In the genomic region with DNA sequence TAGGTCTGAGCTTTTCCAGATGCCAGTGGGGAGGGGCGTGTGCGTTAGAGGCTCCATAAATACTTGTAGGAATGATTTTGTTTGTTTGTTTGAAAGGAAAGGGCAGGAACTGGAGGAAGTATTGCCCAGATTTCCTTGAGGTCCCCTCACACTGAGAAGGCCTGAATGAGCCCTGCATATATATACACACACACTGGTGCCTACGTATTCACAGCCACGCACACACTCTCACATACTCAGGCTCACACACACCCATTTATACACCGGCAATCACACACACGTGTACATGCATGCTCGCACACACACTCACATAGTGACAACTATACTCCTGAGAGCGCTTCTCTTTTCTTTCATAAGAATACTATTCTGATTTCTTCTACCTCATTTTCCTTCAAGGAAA, we compare ENCODE assay signal across 13 cellular contexts. TPM values are rescaled to one million over a fixed set of nuclear protein-coding genes. Genes with fewer than 3 reads are reported as not detected.
DNase-seq lines count a peak whose midpoint lies in the region; ATAC-seq, FAIRE-seq and TF ChIP-seq lines count a peak whose summit lies in the region.
"Had no signal": no experiment of that assay in that cellular context is flagged by ENCODE, and none has a peak within 500 bp of the region (broad histone marks: within the 10 kb centered on the region; RNA-seq: fewer than 3 reads in every experiment).

No MANE protein-coding gene starts in this region.

- H3K4me1 Mint-ChIP-seq in glutamatergic neuron (ENCODE audit: low read depth, unreplicated experiment) (peaks cover 8% of the 10 kb centered on the region), Calu3 (ENCODE audit: low read depth, unreplicated experiment) (no peaks in the 10 kb centered on the region)
- H3K4me1 Mint-ChIP-seq in activated naive CD4-positive, alpha-beta T cell treated with anti-CD3 and anti-CD28 coated beads, Interleukin-2, amount 10 ng/mL, durations not matched to agents 7 days and 5 days = peaks cover 8% of the 10 kb centered on the region

- H3K4me3 Mint-ChIP-seq in glutamatergic neuron (ENCODE audit: unreplicated experiment) = peak overlapping the region; percentile 44
- H3K4me3 Mint-ChIP-seq in Calu3 (ENCODE audit: low read depth, unreplicated experiment) = no peak overlapping the region
- no peak overlapping the region for H3K4me3 Mint-ChIP-seq in activated naive CD4-positive, alpha-beta T cell treated with anti-CD3 and anti-CD28 coated beads, Interleukin-2, amount 10 ng/mL, durations not matched to agents 7 days and 5 days
- H3K4me3 Mint-ChIP-seq: T-cell had no signal

- no peak overlapping the region for H3K27ac Mint-ChIP-seq in glutamatergic neuron (ENCODE audit: unreplicated experiment)
- no peak overlapping the region for H3K27ac Mint-ChIP-seq in Calu3 (ENCODE audit: unreplicated experiment)
- no peak overlapping the region for H3K27ac Mint-ChIP-seq in activated naive CD4-positive, alpha-beta T cell treated with anti-CD3 and anti-CD28 coated beads, Interleukin-2, amount 10 ng/mL, durations not matched to agents 7 days and 5 days
- H3K27ac Mint-ChIP-seq: T-cell had no signal

- TF ChIP-seq RAD21 in A549 (conservative IDR thresholded peaks at IDR 0.05 in 1 of 2, IDR thresholded peaks at IDR 0.05 in 1 of 2) = no peak

- no TSS peak for BruUV-seq in Calu3 (replicated peaks; lab: Mats Ljungman, UMichigan)

- H3K9me3 Mint-ChIP-seq in glutamatergic neuron (ENCODE audit: unreplicated experiment) (peaks cover 6% of the 10 kb centered on the region), Calu3 (ENCODE audit: low read depth, unreplicated experiment) (peaks cover 2% of the 10 kb centered on the region)
- no peaks in the 10 kb centered on the region for H3K9me3 Mint-ChIP-seq in activated naive CD4-positive, alpha-beta T cell treated with anti-CD3 and anti-CD28 coated beads, Interleukin-2, amount 10 ng/mL, durations not matched to agents 7 days and 5 days
- H3K9me3 Mint-ChIP-seq: T-cell had no signal

- TF ChIP-seq CTCF in A549 (IDR thresholded peaks at IDR 0.05) = no peak
- no peak for TF ChIP-seq CTCF in glutamatergic neuron (IDR thresholded peaks at IDR 0.05; ENCODE audit: partially characterized antibody, unreplicated experiment)
- TF ChIP-seq CTCF in Calu3 (IDR thresholded peaks at IDR 0.05; ENCODE audit: unreplicated experiment) = no peak
- no peak for TF ChIP-seq CTCF in GM13976 (IDR thresholded peaks at IDR 0.05; ENCODE audit: borderline replicate concordance, control extremely low read depth, extremely low read depth, insufficient read depth, missing control alignments)

- H3K4me2 ChIP-seq in A549 = peak overlapping the region; percentile 88

- H3K27ac ChIP-seq in A549 = peak overlapping the region; percentile 85 to 99; a peak in 4 of 6 replicates
- H3K27ac ChIP-seq: colonic mucosa had no signal

- no peak for FAIRE-seq in A549 (lab: Jason Lieb, UNC)

- intact Hi-C loops in Calu3 (cut with micrococcal nuclease; ENCODE audit: unreplicated experiment) = loop anchor here (1.0 to 5.0 kb wide), 5 partner anchors 185 to 810 kb away; no protein-coding TSS in a partner anchor

- WGBS in A549 (ENCODE audit: missing lambda C conversion rate) = 80% methylated on average over 8 of the region's 8 CpGs

- peak in 1 of 2 experiments; percentile 16 for DNase-seq in A549 (ENCODE audit: low read depth in 1 of 2, low spot score in 1 of 2)
- peak; percentile 17 for DNase-seq in HT1080 (ENCODE audit: low read depth)
- no peak for DNase-seq in glutamatergic neuron
- no peak for DNase-seq in Calu3
- no peak for DNase-seq in GM13976 (ENCODE audit: low spot score)
- no peak for DNase-seq in CD1c-positive myeloid dendritic cell (ENCODE audit: extremely low spot score)
- no peak for DNase-seq in activated naive CD4-positive, alpha-beta T cell treated with anti-CD3 and anti-CD28 coated beads, Interleukin-2, amount 10 ng/mL, durations not matched to agents 7 days and 5 days
- DNase-seq: activated naive CD4-positive, alpha-beta T cell had no signal

- H3K9me3 ChIP-seq in A549 = no peaks in the 10 kb centered on the region
- H3K9me3 ChIP-seq: colonic mucosa, transverse colon had no signal

- no peak; a peak in 1 of 6 replicates for ATAC-seq in A549
- peak; percentile 15 for ATAC-seq in GM21515 (IDR thresholded peaks at IDR 0.05; ENCODE audit: unreplicated experiment)
- ATAC-seq: T-cell had no signal

- TF ChIP-seq EP300 in A549 (IDR thresholded peaks at IDR 0.05) = no peak

- CTCF ChIA-PET in A549 (lab: Yijun Ruan, JAX) = interaction anchor here (0.6 to 5.7 kb wide), 43 partner anchors 9 to 853 kb away, joined by 3 to 53 read pairs (median 6); no protein-coding TSS in a partner anchor
- CTCF ChIA-PET in Calu3 (lab: Charles Lee) = interaction anchor here (1.7 kb wide), 1 partner anchor 315 kb away, joined by 4 read pairs; no protein-coding TSS in a partner anchor
- CTCF ChIA-PET in activated naive CD4-positive, alpha-beta T cell treated with anti-CD3 and anti-CD28 coated beads, Interleukin-2, amount 10 ng/mL, durations not matched to agents 7 days and 5 days (lab: Charles Lee) = interaction anchor here (1.4 to 1.7 kb wide), 2 partner anchors 34 to 622 kb away, joined by 6 to 7 read pairs; no protein-coding TSS in a partner anchor

- in situ Hi-C loops in GM13976 (cut with MboI; ENCODE audit: low sequenced_read_pairs, unreplicated experiment) = no loop called here

- TF ChIP-seq POLR2A in A549 (IDR thresholded peaks at IDR 0.05; ENCODE audit: low read length) = no peak

- peaks cover 39% of the 10 kb centered on the region for H3K4me1 ChIP-seq in A549
- H3K4me1 ChIP-seq: colonic mucosa had no signal

- H3K4me3 ChIP-seq in A549 = no peak overlapping the region
- H3K4me3 ChIP-seq: colonic mucosa, transverse colon had no signal

- H3K36me3 Mint-ChIP-seq in glutamatergic neuron (ENCODE audit: unreplicated experiment) (no peaks in the 10 kb centered on the region), Calu3 (ENCODE audit: insufficient read depth, unreplicated experiment) (no peaks in the 10 kb centered on the region)
- H3K36me3 Mint-ChIP-seq in activated naive CD4-positive, alpha-beta T cell treated with anti-CD3 and anti-CD28 coated beads, Interleukin-2, amount 10 ng/mL, durations not matched to agents 7 days and 5 days = no peaks in the 10 kb centered on the region
- H3K36me3 Mint-ChIP-seq: T-cell had no signal

- POLR2A ChIA-PET in A549 (lab: Yijun Ruan, JAX) = interaction anchor here (3.0 kb wide), 1 partner anchor 49 kb away, joined by 21 read pairs; no protein-coding TSS in a partner anchor

- peaks cover 16% of the 10 kb centered on the region for H3K27me3 Mint-ChIP-seq in glutamatergic neuron (ENCODE audit: unreplicated experiment)
- peaks cover 41% of the 10 kb centered on the region for H3K27me3 Mint-ChIP-seq in Calu3 (ENCODE audit: unreplicated experiment)
- peaks cover 75% of the 10 kb centered on the region for H3K27me3 Mint-ChIP-seq in activated naive CD4-positive, alpha-beta T cell treated with anti-CD3 and anti-CD28 coated beads, Interleukin-2, amount 10 ng/mL, durations not matched to agents 7 days and 5 days

TF ChIP-seq in A549, 52 proteins besides CTCF, POLR2A, EP300 and RAD21:
- TF ChIP-seq GATA3 (IDR thresholded peaks at IDR 0.05; ENCODE audit: borderline replicate concordance) (no peak), CBX8 (IDR thresholded peaks at IDR 0.05) (no peak), MAZ (IDR thresholded peaks at IDR 0.05; ENCODE audit: borderline replicate concordance, low read depth, low read length) (no peak), EHMT2 (IDR thresholded peaks at IDR 0.05; ENCODE audit: low read depth) (no peak), ESRRA (IDR thresholded peaks at IDR 0.05; ENCODE audit: borderline replicate concordance, low read length) (no peak), SMC3 (IDR thresholded peaks at IDR 0.05) (no peak), HDAC2 (IDR thresholded peaks at IDR 0.05) (no peak), TFCP2L1 (CRISPR knock-in tag; IDR thresholded peaks at IDR 0.05) (no peak), RFX5 (IDR thresholded peaks at IDR 0.05) (no peak)
- TF ChIP-seq, protein P1, sequence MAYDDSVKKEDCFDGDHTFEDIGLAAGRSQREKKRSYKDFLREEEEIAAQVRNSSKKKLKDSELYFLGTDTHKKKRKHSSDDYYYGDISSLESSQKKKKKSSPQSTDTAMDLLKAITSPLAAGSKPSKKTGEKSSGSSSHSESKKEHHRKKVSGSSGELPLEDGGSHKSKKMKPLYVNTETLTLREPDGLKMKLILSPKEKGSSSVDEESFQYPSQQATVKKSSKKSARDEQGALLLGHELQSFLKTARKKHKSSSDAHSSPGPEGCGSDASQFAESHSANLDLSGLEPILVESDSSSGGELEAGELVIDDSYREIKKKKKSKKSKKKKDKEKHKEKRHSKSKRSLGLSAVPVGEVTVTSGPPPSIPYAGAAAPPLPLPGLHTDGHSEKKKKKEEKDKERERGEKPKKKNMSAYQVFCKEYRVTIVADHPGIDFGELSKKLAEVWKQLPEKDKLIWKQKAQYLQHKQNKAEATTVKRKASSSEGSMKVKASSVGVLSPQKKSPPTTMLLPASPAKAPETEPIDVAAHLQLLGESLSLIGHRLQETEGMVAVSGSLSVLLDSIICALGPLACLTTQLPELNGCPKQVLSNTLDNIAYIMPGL (CRISPR knock-in tag; IDR thresholded peaks at IDR 0.05; ENCODE audit: borderline replicate concordance) = no peak
- TF ChIP-seq, protein P2, sequence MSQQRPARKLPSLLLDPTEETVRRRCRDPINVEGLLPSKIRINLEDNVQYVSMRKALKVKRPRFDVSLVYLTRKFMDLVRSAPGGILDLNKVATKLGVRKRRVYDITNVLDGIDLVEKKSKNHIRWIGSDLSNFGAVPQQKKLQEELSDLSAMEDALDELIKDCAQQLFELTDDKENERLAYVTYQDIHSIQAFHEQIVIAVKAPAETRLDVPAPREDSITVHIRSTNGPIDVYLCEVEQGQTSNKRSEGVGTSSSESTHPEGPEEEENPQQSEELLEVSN (IDR thresholded peaks at IDR 0.05; ENCODE audit: borderline replicate concordance, low read depth) = no peak
TF ChIP-seq in A549: peak in this region for 0.

RNA-seq across cellular contexts. Expression of a gene that starts 1.1 kb away (rescaled TPM):
- polyA plus RNA-seq in A549 (2011; rRNA removed) (12.7 and 22.7 TPM in 2 replicates), A549 (2017; fragmentation: RNase III; extraction: RNeasy Plus Mini Kit Qiagen cat#74134 plus additional on column Dnase treatment) (18.3 to 22.9 TPM (median 21.2 TPM) in 3 replicates)
- polyA plus RNA-seq in A549 (2012; cell fraction: cytosol; rRNA removed) = 42.0 and 46.9 TPM in 2 replicates
- polyA plus RNA-seq in A549 (2012; cell fraction: nucleus; rRNA removed) = 77.7 and 91.2 TPM in 2 replicates
- polyA minus RNA-seq in A549 (2011; rRNA and poly(A)+ RNA removed) = 55.8 and 61.8 TPM in 2 replicates
- total RNA-seq in HT1080 (2014; rRNA removed; shearing (Covaris generic)) = 0.08 and 0.23 TPM in 2 replicates
- 0.33 and 0.38 TPM in 2 replicates for polyA plus RNA-seq in HT1080 (2015; cell fraction: cytosol; rRNA removed)
- 0.20 and 0.65 TPM in 2 replicates for polyA plus RNA-seq in HT1080 (2015; cell fraction: nucleus; rRNA removed)
- total RNA-seq in glutamatergic neuron (ENCODE audit: unreplicated experiment) (11.5 TPM), Calu3 (2022) (not detected in 2 replicates)
- total RNA-seq: myocyte had no signal

Comparison
In these comparisons a context has a peak if more than half of its experiments do, and no peak if none do; other contexts are left out.
1. RNA of a gene that starts 1.1 kb away (total RNA-seq): 11.5 TPM in glutamatergic neuron (single experiment); 0.08 to 0.23 TPM in HT1080 and not detected in Calu3; every median in the first group is over 10 times any median in the second.